Comparison of ENCODE assay signal across 15 cellular contexts in the genomic region with DNA sequence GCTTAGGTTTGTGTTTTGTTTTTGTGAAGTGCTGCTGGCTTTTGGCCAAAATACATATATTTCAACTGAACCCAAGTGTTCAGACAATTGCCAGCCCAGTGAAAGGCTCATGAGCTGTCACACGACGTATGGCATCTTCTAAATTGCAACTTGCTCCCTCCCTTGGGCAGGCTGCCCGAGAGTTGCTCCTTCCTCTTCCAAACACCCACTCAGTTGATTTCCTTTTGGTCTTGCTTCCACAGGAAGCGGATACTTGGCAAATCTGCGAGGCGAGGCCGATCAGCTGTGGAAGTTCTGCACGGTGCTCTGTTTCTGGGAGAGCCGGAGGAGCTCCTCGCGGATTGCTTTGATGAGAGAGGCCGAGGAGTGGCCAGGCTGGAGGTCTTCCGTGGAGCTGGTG. TPM values are rescaled to one million over a fixed set of nuclear protein-coding genes. Genes with fewer than 3 reads are reported as not detected.
DNase-seq lines count a peak whose midpoint lies in the region; ATAC-seq and TF ChIP-seq lines count a peak whose summit lies in the region.
"Had no signal": no experiment of that assay in that cellular context is flagged by ENCODE, and none has a peak within 500 bp of the region (broad histone marks: within the 10 kb centered on the region; RNA-seq: fewer than 3 reads in every experiment).

No MANE protein-coding gene starts in this region.

- H3K27ac Mint-ChIP-seq in mesothelial cell of epicardium, result peak overlapping the region; percentile 72
- H3K27ac Mint-ChIP-seq in activated CD8-positive, alpha-beta T cell treated with anti-CD3 and anti-CD28 coated beads for 36 hours, result no peak overlapping the region

- no peaks in the 10 kb centered on the region for H3K9me3 Mint-ChIP-seq in mesothelial cell of epicardium
- H3K9me3 Mint-ChIP-seq in activated CD8-positive, alpha-beta T cell treated with anti-CD3 and anti-CD28 coated beads for 36 hours, result no peaks in the 10 kb centered on the region

- H3K9me3 ChIP-seq in BE2C, result no peaks in the 10 kb centered on the region

- peaks cover 30% of the 10 kb centered on the region for H3K36me3 Mint-ChIP-seq in mesothelial cell of epicardium
- no peaks in the 10 kb centered on the region for H3K36me3 Mint-ChIP-seq in activated CD8-positive, alpha-beta T cell treated with anti-CD3 and anti-CD28 coated beads for 36 hours (ENCODE audit: low read depth)

- peaks cover 8% of the 10 kb centered on the region for H3K36me3 ChIP-seq in BE2C

- POLR2A ChIA-PET in activated CD8-positive, alpha-beta T cell treated with anti-CD3 and anti-CD28 coated beads for 36 hours (lab: Charles Lee), result no interaction called here

- intact Hi-C loops in activated CD8-positive, alpha-beta T cell treated with anti-CD3 and anti-CD28 coated beads for 36 hours (cut with micrococcal nuclease), result no loop called here

- H3K4me1 ChIP-seq in BE2C, result no peaks in the 10 kb centered on the region

- H3K27me3 Mint-ChIP-seq in mesothelial cell of epicardium (ENCODE audit: low read depth), result no peaks in the 10 kb centered on the region
- H3K27me3 Mint-ChIP-seq in activated CD8-positive, alpha-beta T cell treated with anti-CD3 and anti-CD28 coated beads for 36 hours, result no peaks in the 10 kb centered on the region

- H3K4me3 ChIP-seq in BE2C (ENCODE audit: low read depth, low read length), result no peak overlapping the region
- H3K4me3 ChIP-seq: dorsolateral prefrontal cortex had no signal

- ATAC-seq in activated CD8-positive, alpha-beta T cell treated with anti-CD3 and anti-CD28 coated beads for 36 hours, result no peak
- ATAC-seq: SK-N-SH treated with all-trans-retinoic acid at 6 μM for 48 hours had no signal

- no peaks in the 10 kb centered on the region for H3K27me3 ChIP-seq in BE2C
- H3K27me3 ChIP-seq: dorsolateral prefrontal cortex had no signal

- DNase-seq in DMS153 treated with DMSO at 0.1 percent for 48 hours (lab: John Stamatoyannopoulos, UW; ENCODE audit: unreplicated experiment), result peak; percentile 65
- DNase-seq in NCI-H2081 (lab: John Stamatoyannopoulos, UW), result peak; percentile 80 to 89
- peak; percentile 63 for DNase-seq in dermis blood vessel endothelial cell
- DNase-seq in mesothelial cell of epicardium (ENCODE audit: low spot score in 2 of 2, unreplicated experiment in 2 of 2), result no peak
- DNase-seq in BE2C, result no peak
- no peak for DNase-seq in activated CD8-positive, alpha-beta T cell treated with anti-CD3 and anti-CD28 coated beads for 36 hours
- DNase-seq in D341Med (ENCODE audit: low spot score), result no peak
- DNase-seq in stimulated activated CD4-positive, alpha-beta T cell treated with anti-CD3 and anti-CD28 coated beads, Interleukin-4, amount 100 ng/mL, for 4 hours, result no peak
- DNase-seq: activated CD8-positive, alpha-beta memory T cell treated with anti-CD3 and anti-CD28 coated beads for 24 hours; Calu3; NCI-H1048; nucleus accumbens had no signal

- no peak overlapping the region for H3K4me3 Mint-ChIP-seq in mesothelial cell of epicardium
- H3K4me3 Mint-ChIP-seq in activated CD8-positive, alpha-beta T cell treated with anti-CD3 and anti-CD28 coated beads for 36 hours, result no peak overlapping the region

- H3K4me1 Mint-ChIP-seq in mesothelial cell of epicardium, result peaks cover 15% of the 10 kb centered on the region
- H3K4me1 Mint-ChIP-seq in activated CD8-positive, alpha-beta T cell treated with anti-CD3 and anti-CD28 coated beads for 36 hours (ENCODE audit: low read depth), result peaks cover 2% of the 10 kb centered on the region

- CTCF ChIA-PET in activated CD8-positive, alpha-beta T cell treated with anti-CD3 and anti-CD28 coated beads for 36 hours (lab: Charles Lee), result interaction anchor here (0.6 to 1.2 kb wide), 2 partner anchors 22 to 88 kb away, joined by 3 read pairs; no protein-coding TSS in a partner anchor

- TF ChIP-seq CTCF in mesothelial cell of epicardium (IDR thresholded peaks at IDR 0.05; ENCODE audit: unreplicated experiment), result no peak
- TF ChIP-seq CTCF in BE2C (IDR thresholded peaks at IDR 0.05; ENCODE audit: low read depth, low read length), result no peak
- no peak for TF ChIP-seq CTCF in activated CD8-positive, alpha-beta T cell treated with anti-CD3 and anti-CD28 coated beads for 36 hours (IDR thresholded peaks at IDR 0.05)

RNA-seq across cellular contexts. Expression of a gene that starts 39.6 kb away (rescaled TPM):
- total RNA-seq in dermis blood vessel endothelial cell, result 0.05 TPM in 1 of 2 replicates, not detected in the other
- total RNA-seq in mesothelial cell of epicardium, result 0.56 to 0.73 TPM in 2 of 3 replicates, not detected in the other
- polyA plus RNA-seq in BE2C (2012; ENCODE audit: insufficient read depth, insufficient read length, low read depth), result not detected
- not detected for total RNA-seq in activated CD8-positive, alpha-beta T cell treated with anti-CD3 and anti-CD28 coated beads for 36 hours
- total RNA-seq: mesenteric fat pad had no signal

RNA-seq across cellular contexts. Expression of a gene that starts 39.8 kb away (rescaled TPM):
- total RNA-seq in dermis blood vessel endothelial cell, result not detected in 2 replicates
- total RNA-seq in mesothelial cell of epicardium, result not detected in 3 replicates
- not detected for polyA plus RNA-seq in BE2C (2012; ENCODE audit: insufficient read depth, insufficient read length, low read depth)
- total RNA-seq in activated CD8-positive, alpha-beta T cell treated with anti-CD3 and anti-CD28 coated beads for 36 hours, result not detected
- total RNA-seq: dorsolateral prefrontal cortex, mesenteric fat pad had no signal

Comparison
In these comparisons a context has a peak if more than half of its experiments do, and no peak if none do; other contexts are left out.
1. DNase-seq: peak in DMS153 treated with DMSO at 0.1 percent for 48 hours (single experiment), NCI-H2081 (2 of 2) and dermis blood vessel endothelial cell (single experiment); none in mesothelial cell of epicardium (0 of 2), BE2C (single experiment), activated CD8-positive, alpha-beta T cell treated with anti-CD3 and anti-CD28 coated beads for 36 hours (single experiment), D341Med (single experiment) and stimulated activated CD4-positive, alpha-beta T cell treated with anti-CD3 and anti-CD28 coated beads, Interleukin-4, amount 100 ng/mL, for 4 hours (0 of 2).